Comparison of ENCODE assay signal across 8 cellular contexts in the genomic region with DNA sequence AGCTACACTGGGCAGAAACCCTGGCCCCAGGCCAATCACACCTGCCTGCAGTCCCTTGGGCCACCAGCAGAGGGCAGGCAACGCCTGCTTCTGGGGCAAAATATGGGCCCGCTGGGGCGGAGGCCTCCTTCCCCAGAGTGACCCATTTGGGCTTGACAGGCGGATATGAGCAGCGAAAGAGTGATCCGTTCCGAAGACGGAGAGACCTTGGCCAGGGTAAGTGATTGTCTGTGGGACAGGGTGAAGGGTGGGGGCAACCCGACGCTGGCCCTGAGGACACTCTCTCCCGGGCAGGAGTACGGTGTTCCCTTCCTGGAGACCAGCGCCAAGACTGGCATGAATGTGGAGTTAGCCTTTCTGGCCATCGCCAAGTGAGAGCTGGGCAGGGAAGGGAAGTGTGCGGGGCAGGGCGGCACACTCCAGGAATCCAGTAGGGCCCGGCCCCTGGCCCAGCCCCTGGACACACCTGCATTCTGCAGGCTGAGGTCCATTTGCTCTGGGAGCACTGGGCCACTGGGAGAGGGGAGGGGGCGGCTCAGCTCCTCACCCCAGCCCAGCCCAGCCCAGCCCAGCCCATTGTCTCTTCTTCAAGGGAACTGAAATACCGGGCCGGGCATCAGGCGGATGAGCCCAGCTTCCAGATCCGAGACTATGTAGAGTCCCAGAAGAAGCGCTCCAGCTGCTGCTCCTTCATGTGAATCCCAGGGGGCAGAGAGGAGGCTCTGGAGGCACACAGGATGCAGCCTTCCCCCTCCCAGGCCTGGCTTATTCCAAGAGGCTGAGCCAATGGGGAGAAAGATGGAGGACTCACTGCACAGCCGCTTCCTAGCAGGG. TPM values are rescaled to one million over a fixed set of nuclear protein-coding genes. Genes with fewer than 3 reads are reported as not detected.
DNase-seq lines count a peak whose midpoint lies in the region; ATAC-seq and TF ChIP-seq lines count a peak whose summit lies in the region.

No MANE protein-coding gene starts in this region.

- peaks cover 71 to 77% (median 74%) of the 10 kb centered on the region in 3 donors for H3K4me1 Mint-ChIP-seq in T-cell

- 18 to 30% (median 25%) methylated on average over 10 to 24 of the region's 24 CpGs for WGBS in adrenal gland, 4 donors
- 37 to 38% methylated on average over 24 of the region's 24 CpGs for WGBS in aorta, 2 donors

- peak overlapping the region; percentile 7 for H3K9ac ChIP-seq in rectal smooth muscle tissue (ENCODE audit: low read length)

- POLR2A ChIA-PET in T-cell (lab: Charles Lee), result interaction anchor here in 1 of 2 donors (1.1 kb wide), 1 partner anchor 47 kb away, joined by 3 read pairs; no protein-coding TSS in a partner anchor

- peaks cover 11 to 24% of the 10 kb centered on the region in 2 donors for H3K4me1 ChIP-seq in adrenal gland (replicated peaks in 1 of 2)
- H3K4me1 ChIP-seq in right atrium auricular region, result peaks cover 0 to 34% of the 10 kb centered on the region in 2 donors
- H3K4me1 ChIP-seq in rectal smooth muscle tissue (ENCODE audit: control insufficient read depth, insufficient read depth, low read length), result no peaks in the 10 kb centered on the region
- no peaks in the 10 kb centered on the region for H3K4me1 ChIP-seq in aorta (ENCODE audit: control insufficient read depth in 1 of 2, insufficient read depth in 2 of 2, low read length in 2 of 2)

- H3K27ac ChIP-seq in adrenal gland, result peak overlapping the region in 3 of 5 donors; percentile 57 to 83 (median 64)
- H3K27ac ChIP-seq in right atrium auricular region, result peak overlapping the region; percentile 36 to 60
- H3K27ac ChIP-seq in rectal smooth muscle tissue (ENCODE audit: low read depth, low read length), result no peak overlapping the region
- H3K27ac ChIP-seq in aorta (ENCODE audit: low read depth in 1 of 2, low read length in 2 of 2), result no peak overlapping the region

- H3K27me3 ChIP-seq in adrenal gland, result peaks cover 8% of the 10 kb centered on the region
- no peaks in the 10 kb centered on the region for H3K27me3 ChIP-seq in right atrium auricular region
- H3K27me3 ChIP-seq in rectal smooth muscle tissue (ENCODE audit: control insufficient read depth, insufficient read depth, low read length), result no peaks in the 10 kb centered on the region
- H3K27me3 ChIP-seq in aorta (ENCODE audit: control insufficient read depth in 1 of 2, insufficient read depth in 2 of 2, low read length in 1 of 2), result no peaks in the 10 kb centered on the region

- ATAC-seq in T-cell (replicated peaks in 1 of 4), result peak in 2 of 4 experiments; percentile 9 to 15
- peak; percentile 77 for ATAC-seq in aorta (ENCODE audit: low FRiP score)
- ATAC-seq in GM21576 (IDR thresholded peaks at IDR 0.05; ENCODE audit: unreplicated experiment), result no peak

- H3K4me3 Mint-ChIP-seq in T-cell, result peak overlapping the region in 2 of 3 donors; percentile 57 to 87

- no peaks in the 10 kb centered on the region for H3K27me3 Mint-ChIP-seq in T-cell

- H3K9me3 ChIP-seq in adrenal gland (replicated peaks in 1 of 3) (no peaks in the 10 kb centered on the region), right atrium auricular region (no peaks in the 10 kb centered on the region), aorta (ENCODE audit: control insufficient read depth, low read length) (no peaks in the 10 kb centered on the region)

- H3K9me3 Mint-ChIP-seq in T-cell, result no peaks in the 10 kb centered on the region

- peak overlapping the region; percentile 99 to 100 for H3K27ac Mint-ChIP-seq in T-cell

- no peak for TF ChIP-seq POLR2A in adrenal gland (IDR thresholded peaks at IDR 0.05)

- CTCF ChIA-PET in T-cell (lab: Charles Lee), result interaction anchor here (0.6 to 2.9 kb wide), 24 partner anchors 9 to 120 kb away, joined by 3 to 25 read pairs (median 4); a partner anchor contains a TSS

- DNase-seq in EL, result peak; percentile 66
- peak; percentile 46 to 84 (median 70) for DNase-seq in T-cell
- DNase-seq in adrenal gland, result peak; percentile 80 to 97 (median 90)
- peak; percentile 95 for DNase-seq in right atrium auricular region (ENCODE audit: low spot score)
- DNase-seq in aorta, result peak; percentile 90 to 95

- H3K4me3 ChIP-seq in adrenal gland (peak overlapping the region in 2 of 4 donors; percentile 6 to 39), right atrium auricular region (peak overlapping the region in 1 of 2 donors; percentile 30), rectal smooth muscle tissue (ENCODE audit: low read length) (peak overlapping the region; percentile 58), aorta (ENCODE audit: low read length in 2 of 2) (no peak overlapping the region)

- H3K36me3 ChIP-seq in adrenal gland (replicated peaks in 1 of 2), result no peaks in the 10 kb centered on the region
- no peaks in the 10 kb centered on the region for H3K36me3 ChIP-seq in right atrium auricular region
- H3K36me3 ChIP-seq in rectal smooth muscle tissue (ENCODE audit: control insufficient read depth, insufficient read depth, low read length), result no peaks in the 10 kb centered on the region
- H3K36me3 ChIP-seq in aorta (ENCODE audit: control insufficient read depth in 1 of 2, insufficient read depth in 2 of 2, low read length in 1 of 2), result no peaks in the 10 kb centered on the region

- H3K36me3 Mint-ChIP-seq in T-cell, result peaks cover 4% of the 10 kb centered on the region

- TF ChIP-seq CTCF in LNCAP (IDR thresholded peaks at IDR 0.05) (peak; percentile 98), adrenal gland (IDR thresholded peaks at IDR 0.05) (peak; percentile 99 to 100 (median 100)), right atrium auricular region (IDR thresholded peaks at IDR 0.05) (peak; percentile 100)

- intact Hi-C loops in adrenal gland (cut with DNase I), result loop anchor here (2.0 to 5.0 kb wide), 3 partner anchors 26 to 117 kb away; no protein-coding TSS in a partner anchor
- intact Hi-C loops in aorta (cut with DNase I), result loop anchor here (2.0 to 10.0 kb wide), 3 partner anchors 32 to 210 kb away; a partner anchor contains a TSS

RNA-seq across cellular contexts. Expression of a gene that starts 3.5 kb away (rescaled TPM):
- total RNA-seq in T-cell (100 to 1,000 TPM; 104 to 260 (median 223) TPM), adrenal gland (100 to 1,000 TPM; 146 to 277 (median 226) TPM), right atrium auricular region (10 to 100 TPM; 20.2 to 30.9 TPM), aorta (10 to 100 TPM; 17.6 to 21.1 TPM)
- polyA plus RNA-seq in adrenal gland (100 to 1,000 TPM in 1 of 3 donors, 10 to 100 TPM in 2; 45.9 to 277 (median 57.8) TPM), aorta (10 to 100 TPM; 10.6 to 84.4 TPM)

RNA-seq across cellular contexts. Expression of a gene that starts 7.9 kb away (rescaled TPM):
- total RNA-seq in T-cell (10 to 100 TPM; 31.2 to 73.4 (median 40.7) TPM), adrenal gland (1 to 10 TPM; 2.1 to 6.6 (median 3.6) TPM), right atrium auricular region (under 1 TPM; 0.89 to 0.90 TPM), aorta (1 to 10 TPM; 1.4 to 3.4 TPM)
- polyA plus RNA-seq in adrenal gland (1 to 10 TPM in 2 of 3 donors, under 1 TPM in 1; 0.57 to 2.3 (median 2.0) TPM), aorta (1 to 10 TPM; 1.5 to 2.4 TPM)

RNA-seq across cellular contexts. Expression of a gene that starts 31.2 kb away (rescaled TPM):
- total RNA-seq in T-cell (10 to 100 TPM; 37.2 to 74.4 (median 71.9) TPM), adrenal gland (100 to 1,000 TPM in 1 of 8 donors, 10 to 100 TPM in 7; 23.1 to 149 (median 62.4) TPM), right atrium auricular region (10 to 100 TPM; 16.2 to 18.7 TPM), aorta (10 to 100 TPM; 44.5 to 46.3 TPM)
- polyA plus RNA-seq in adrenal gland (100 to 1,000 TPM in 2 of 3 donors, 10 to 100 TPM in 1; 91.6 to 112 (median 104) TPM), aorta (10 to 100 TPM; 12.1 to 59.9 TPM)

RNA-seq across cellular contexts. Expression of a gene that starts 32.2 kb away (rescaled TPM):
- total RNA-seq in T-cell, result under 1 TPM in 1 of 5 donors, not detected in 4; 0.25 TPM
- 1 to 10 TPM in 6 of 8 donors, under 1 TPM in 1, not detected in 1; 0.88 to 6.3 (median 1.5) TPM for total RNA-seq in adrenal gland
- 1 to 10 TPM in 2 of 3 donors, under 1 TPM in 1; 0.68 to 6.3 (median 1.0) TPM for polyA plus RNA-seq in adrenal gland
- under 1 TPM in 1 of 2 donors, not detected in 1; 0.71 TPM for total RNA-seq in right atrium auricular region
- total RNA-seq in aorta, result 1 to 10 TPM; 1.6 to 2.2 TPM
- polyA plus RNA-seq in aorta, result 1 to 10 TPM in 1 of 2 donors, under 1 TPM in 1; 0.61 to 1.5 TPM

Comparison
In these comparisons a context has a peak if more than half of its experiments do, and no peak if none do; other contexts are left out.
1. H3K27ac ChIP-seq: peak in adrenal gland (3 of 5) and right atrium auricular region (2 of 2); none in rectal smooth muscle tissue (single experiment) and aorta (0 of 2).
2. RNA of a gene that starts 7.9 kb away (total RNA-seq): 31.2 to 73.4 TPM in T-cell; 2.1 to 6.6 TPM in adrenal gland, 1.4 to 3.4 TPM in aorta and 0.89 to 0.90 TPM in right atrium auricular region; every median in the first group is over 4 times any median in the second.
3. Peak in every context shown above with its lines, with median percentiles within 50 percentile points of each other: DNase-seq and CTCF ChIP-seq.